ENCODE assay signal across 1 cellular context in the genomic region with DNA sequence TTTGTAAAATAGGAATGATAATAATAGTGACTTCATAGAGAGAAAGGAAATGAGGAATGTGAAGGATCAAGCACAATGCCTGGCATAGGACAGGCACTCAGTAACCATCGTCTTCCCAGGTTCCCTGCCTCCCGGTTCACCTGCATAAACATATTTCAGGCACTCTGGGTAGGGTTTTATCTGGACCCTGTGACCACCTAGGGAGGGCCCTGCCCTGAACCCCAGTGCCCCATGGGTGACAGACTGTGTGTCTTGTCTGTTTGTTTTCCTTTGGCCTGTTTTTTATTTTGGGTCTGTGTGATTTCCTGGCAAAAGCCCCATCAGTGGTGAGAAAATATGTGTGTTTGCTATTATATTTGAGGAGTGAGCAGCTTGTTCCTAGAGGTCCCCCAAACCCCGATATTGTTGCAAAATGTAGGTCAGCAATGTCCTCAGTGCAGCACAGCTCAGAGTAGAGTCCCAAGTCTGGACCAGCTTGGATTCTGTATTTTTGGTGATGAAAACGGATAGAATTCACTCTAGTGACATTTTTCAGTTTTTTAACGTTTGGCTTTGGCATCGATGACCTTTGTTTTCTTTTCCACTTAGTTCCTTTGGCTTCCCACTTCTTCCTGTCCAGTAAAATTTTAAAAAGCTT.
TF ChIP-seq lines count a peak whose summit lies in the region.

No MANE protein-coding gene starts in this region.

TF ChIP-seq in endothelial cell of umbilical vein, 7 proteins besides CTCF, POLR2A, EP300 and RAD21:
- TF ChIP-seq MYC (IDR thresholded peaks at IDR 0.05; ENCODE audit: low read depth, low read length) = no peak
- no peak for TF ChIP-seq POLR2AphosphoS5 (IDR thresholded peaks at IDR 0.05; ENCODE audit: insufficient read depth, low read depth, low read length)
- TF ChIP-seq FOS (IDR thresholded peaks at IDR 0.05; ENCODE audit: borderline replicate concordance, insufficient read depth, low read length) = no peak
- TF ChIP-seq JUN (IDR thresholded peaks at IDR 0.05; ENCODE audit: borderline replicate concordance, insufficient read depth, insufficient read length, low read depth) = no peak
- TF ChIP-seq EZH2 (IDR thresholded peaks at IDR 0.05; ENCODE audit: borderline replicate concordance, low read depth, low read length, severe bottlenecking) = no peak
- no peak for TF ChIP-seq GATA2 (IDR thresholded peaks at IDR 0.05; ENCODE audit: insufficient read depth, insufficient read length, low read depth, low read length)
- TF ChIP-seq, protein P1, sequence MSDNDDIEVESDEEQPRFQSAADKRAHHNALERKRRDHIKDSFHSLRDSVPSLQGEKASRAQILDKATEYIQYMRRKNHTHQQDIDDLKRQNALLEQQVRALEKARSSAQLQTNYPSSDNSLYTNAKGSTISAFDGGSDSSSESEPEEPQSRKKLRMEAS (IDR thresholded peaks at IDR 0.05; ENCODE audit: insufficient read depth, insufficient read length) = no peak
